ENCODE assay signal across 6 cellular contexts in the genomic region with DNA sequence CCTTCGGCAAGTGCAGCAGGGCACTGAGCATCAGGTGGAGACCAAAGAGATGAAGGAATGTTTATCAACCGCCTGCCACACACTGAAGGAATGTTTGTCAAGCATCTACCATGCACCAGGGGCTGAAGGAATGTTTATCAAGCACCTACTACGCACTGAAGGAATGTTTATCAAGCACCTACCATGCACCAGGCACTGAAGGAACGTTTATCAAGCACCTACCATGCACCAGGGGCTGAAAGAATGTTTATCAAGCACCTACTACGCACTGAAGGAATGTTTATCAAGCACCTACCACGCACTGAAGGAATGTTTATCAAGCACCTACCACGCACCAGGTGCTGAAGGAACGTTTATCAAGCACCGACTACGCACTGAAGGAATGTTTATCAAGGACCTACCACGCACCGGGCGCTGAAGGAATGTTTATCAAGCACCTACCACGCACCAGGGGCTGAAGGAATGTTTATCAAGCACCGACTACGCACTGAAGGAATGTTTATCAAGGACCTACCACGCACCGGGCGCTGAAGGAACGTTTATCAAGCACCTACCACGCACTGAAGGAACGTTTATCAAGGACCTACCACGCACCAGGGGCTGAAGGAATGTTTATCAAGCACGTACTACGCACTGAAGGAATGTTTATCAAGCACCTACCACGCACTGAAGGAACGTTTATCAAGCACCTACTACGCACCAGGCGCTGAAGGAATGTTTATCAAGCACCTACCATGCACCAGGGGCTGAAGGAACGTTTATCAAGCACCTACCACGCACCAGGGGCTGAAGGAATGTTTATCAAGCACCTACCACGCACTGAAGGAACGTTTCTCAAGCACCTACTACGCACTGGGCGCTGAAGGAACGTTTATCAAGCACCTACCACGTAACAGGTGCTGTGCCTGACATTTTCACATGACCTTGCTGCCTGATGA.
A peak's percentile ranks its signal among the peaks of the same experiment; 100 is the strongest.
DNase-seq lines count a peak whose midpoint lies in the region; ATAC-seq, FAIRE-seq and TF ChIP-seq lines count a peak whose summit lies in the region.
"Not testable (repeated sequence)": the region's sequence is repeated elsewhere in the genome, so short reads cannot be mapped to it uniquely, and the experiment has no call there.

No MANE protein-coding gene starts in this region.

- not testable (repeated sequence) for ATAC-seq in IMR-90 (ENCODE audit: low read depth); GM12878

- H2BK120ac ChIP-seq in IMR-90 (ENCODE audit: low read depth, low read length); mesendoderm (ENCODE audit: low read depth, low read length): not testable (repeated sequence)

- 84% methylated on average over 19 of the region's 37 CpGs; no CpG with 5 or more reads in 1 of the 2 experiments for WGBS in IMR-90 (ENCODE audit: extremely low coverage in 2 of 2, insufficient read length in 1 of 2), 2 experiments
- WGBS in GM12878 (ENCODE audit: insufficient coverage, insufficient replicate concordance, low lambda C conversion rate, missing lambda C conversion rate) = 95% methylated on average over 37 of the region's 37 CpGs
- WGBS in endodermal cell (ENCODE audit: insufficient coverage in 1 of 2, insufficient read length in 1 of 2), 2 experiments = 93 to 94% methylated on average over 36 to 37 of the region's 37 CpGs
- WGBS in mesendoderm (ENCODE audit: extremely low coverage, insufficient coverage, low lambda C conversion rate) = no CpG with 5 or more reads among the region's 37 CpGs

- H3K14ac ChIP-seq in IMR-90 (replicated peaks; ENCODE audit: low read depth, low read length) = not testable (repeated sequence)

- H4K91ac ChIP-seq in IMR-90 (ENCODE audit: insufficient read depth, low read depth, low read length) = not testable (repeated sequence)

- not testable (repeated sequence) for TF ChIP-seq CTCF in IMR-90 (conservative IDR thresholded peaks at IDR 0.05; ENCODE audit: low read depth, low read length); GM12878 (IDR thresholded peaks at IDR 0.05 in 2 of 3, conservative IDR thresholded peaks at IDR 0.05 in 1 of 3; ENCODE audit: control insufficient read depth in 2 of 3, extremely low read depth in 1 of 3, insufficient read depth in 1 of 3, low read depth in 3 of 3, low read length in 3 of 3); endodermal cell (conservative IDR thresholded peaks at IDR 0.05); neutrophil (IDR thresholded peaks at IDR 0.05)

- not testable (repeated sequence) for H3K27me3 ChIP-seq in IMR-90 (ENCODE audit: control insufficient read depth, insufficient read depth, low read length); GM12878 (replicated peaks in 1 of 2; ENCODE audit: control insufficient read depth in 2 of 2, insufficient read depth in 2 of 2, low read length in 1 of 2); endodermal cell (ENCODE audit: control insufficient read depth, insufficient read depth, low read length, poor library complexity, severe bottlenecking); mesendoderm (ENCODE audit: insufficient read depth, low read length, poor library complexity); neutrophil

- not testable (repeated sequence) for H4K8ac ChIP-seq in IMR-90 (ENCODE audit: low read depth in 2 of 2, low read length in 2 of 2); mesendoderm (ENCODE audit: low read depth, low read length)

- TF ChIP-seq RAD21 in IMR-90 (IDR thresholded peaks at IDR 0.05; ENCODE audit: low read length); GM12878 (IDR thresholded peaks at IDR 0.05; ENCODE audit: insufficient read depth, low read depth, low read length): not testable (repeated sequence)

- H2BK20ac ChIP-seq in IMR-90 (ENCODE audit: low read depth, low read length) = not testable (repeated sequence)

- not testable (repeated sequence) for H3K4me1 ChIP-seq in IMR-90 (ENCODE audit: control insufficient read depth, insufficient read depth, low read length); GM12878 (ENCODE audit: control insufficient read depth, insufficient read depth, low read length); endodermal cell (ENCODE audit: control insufficient read depth, insufficient read depth, low read length); mesendoderm (ENCODE audit: control insufficient read depth, low read depth, low read length)
- H3K4me1 ChIP-seq in neutrophil (ENCODE audit: control insufficient read depth in 1 of 2, insufficient read depth in 1 of 2, low read depth in 1 of 2, low read length in 1 of 2) = peaks cover 52 to 67% of the 10 kb centered on the region in 2 experiments

- not testable (repeated sequence) for TF ChIP-seq EP300 in GM12878 (IDR thresholded peaks at IDR 0.05; ENCODE audit: borderline replicate concordance in 1 of 2, control insufficient read depth in 1 of 2, low read depth in 2 of 2, low read length in 2 of 2)

- in situ Hi-C loops in IMR-90 (cut with MboI; ENCODE audit: low sequenced_read_pairs); GM12878 (cut with MboI): not testable (repeated sequence)

- dilution Hi-C loops in IMR-90 (cut with HindIII; ENCODE audit: low sequenced_read_pairs, unreplicated experiment) = not testable (repeated sequence)

- H3K23ac ChIP-seq in IMR-90 (ENCODE audit: low read depth, low read length); mesendoderm (ENCODE audit: low read length): not testable (repeated sequence)

- not testable (repeated sequence) for H3K56ac ChIP-seq in IMR-90 (ENCODE audit: extremely low read depth, insufficient read depth, low read length); mesendoderm (ENCODE audit: low read length)

- peaks cover 20% of the 10 kb centered on the region for H3K36me3 Mint-ChIP-seq in endodermal cell (ENCODE audit: low read depth)

- H3K9ac ChIP-seq in IMR-90 (ENCODE audit: low read depth, low read length); GM12878 (ENCODE audit: control insufficient read depth, insufficient read depth, low read length); endodermal cell (ENCODE audit: extremely low read depth, low read length, poor library complexity, severe bottlenecking); mesendoderm (ENCODE audit: low read length): not testable (repeated sequence)

- H2AK9ac ChIP-seq in IMR-90 (replicated peaks; ENCODE audit: low read depth, low read length, poor library complexity) = not testable (repeated sequence)

- SMC1A ChIA-PET in GM12878 (lab: Charles Lee; ENCODE audit: uncharacterized antibody, unreplicated experiment) = not testable (repeated sequence)

- H2BK5ac ChIP-seq in IMR-90 (ENCODE audit: low read depth, low read length, poor library complexity, severe bottlenecking); mesendoderm (ENCODE audit: low read length): not testable (repeated sequence)

- intact Hi-C loops in IMR-90 (cut with micrococcal nuclease); GM12878 (cut with micrococcal nuclease; ENCODE audit: unreplicated experiment): not testable (repeated sequence)

- not testable (repeated sequence) for TF ChIP-seq POLR2A in GM12891 (IDR thresholded peaks at IDR 0.05; ENCODE audit: low read depth, low read length); IMR-90 (IDR thresholded peaks at IDR 0.05; ENCODE audit: low read depth, low read length); GM12878 (IDR thresholded peaks at IDR 0.05; ENCODE audit: low read depth, low read length)

- H2AFZ ChIP-seq in IMR-90 (replicated peaks; ENCODE audit: low read length, poor library complexity); GM12878 (ENCODE audit: control insufficient read depth, low read depth, low read length): not testable (repeated sequence)

- FAIRE-seq in GM12891 (lab: Jason Lieb, UNC) (peak; percentile 74), GM12878 (lab: Jason Lieb, UNC) (peak; percentile 56)

- H2AK5ac ChIP-seq in IMR-90 (ENCODE audit: low read depth, low read length) = 0 out of 2 replicates have a peak overlapping the region, but pooled peaks have one; percentile 84
- not testable (repeated sequence) for H2AK5ac ChIP-seq in mesendoderm (ENCODE audit: low read length)

- RAD21 ChIA-PET in GM12878 (lab: Charles Lee; ENCODE audit: unreplicated experiment) = not testable (repeated sequence)

- H3K36me3 ChIP-seq in IMR-90 (ENCODE audit: control insufficient read depth, insufficient read depth, low read length); GM12878 (ENCODE audit: control insufficient read depth in 2 of 2, insufficient read depth in 2 of 2, low read length in 1 of 2); mesendoderm (ENCODE audit: control insufficient read depth, insufficient read depth, low read length); neutrophil: not testable (repeated sequence)
- peaks cover 28% of the 10 kb centered on the region for H3K36me3 ChIP-seq in endodermal cell (ENCODE audit: control insufficient read depth, insufficient read depth, low read length)

- CTCF ChIA-PET in IMR-90 (lab: Yijun Ruan, JAX); GM12878 (lab: Yijun Ruan, JAX): not testable (repeated sequence)

- not testable (repeated sequence) for BruUV-seq in IMR-90 (replicated peaks; lab: Mats Ljungman, UMichigan); GM12878 (replicated peaks; lab: Mats Ljungman, UMichigan)

- not testable (repeated sequence) for H2BK15ac ChIP-seq in IMR-90 (ENCODE audit: low read depth, low read length); mesendoderm (replicated peaks; ENCODE audit: low read depth)

- H3K4me1 Mint-ChIP-seq in endodermal cell = not testable (repeated sequence)

- not testable (repeated sequence) for H3K4me3 ChIP-seq in IMR-90 (ENCODE audit: insufficient read depth, low read depth, low read length); GM12878; endodermal cell (ENCODE audit: low read length); mesendoderm (ENCODE audit: low read length); neutrophil (ENCODE audit: low read depth in 1 of 2, low read length in 1 of 2)

- not testable (repeated sequence) for H4K20me1 ChIP-seq in IMR-90 (ENCODE audit: insufficient read depth, low read length); GM12878 (ENCODE audit: control insufficient read depth, insufficient read depth)

- peaks cover 25% of the 10 kb centered on the region for H3K9me1 ChIP-seq in IMR-90 (ENCODE audit: insufficient read depth, low read length)

- not testable (repeated sequence) for DNase-seq in GM12891 (ENCODE audit: insufficient read length, low spot score); IMR-90; GM12878 (ENCODE audit: low read depth, low spot score); endodermal cell
- peak; percentile 47 for DNase-seq in mesendoderm

- not testable (repeated sequence) for H3K4ac ChIP-seq in IMR-90 (ENCODE audit: low read depth, low read length); mesendoderm (ENCODE audit: low read depth, low read length)

- POLR2A ChIA-PET in IMR-90 (lab: Charles Lee; ENCODE audit: unreplicated experiment); GM12878 (lab: Charles Lee): not testable (repeated sequence)

- not testable (repeated sequence) for H3K79me2 ChIP-seq in GM12878 (ENCODE audit: control insufficient read depth, insufficient read depth, low read length); mesendoderm (ENCODE audit: control insufficient read depth, insufficient read depth, low read length)

- not testable (repeated sequence) for H3K4me3 Mint-ChIP-seq in endodermal cell

- not testable (repeated sequence) for H3K27ac ChIP-seq in IMR-90 (ENCODE audit: insufficient read depth, low read length); GM12878 (ENCODE audit: control insufficient read depth, insufficient read depth); endodermal cell (ENCODE audit: low read depth, low read length); mesendoderm (ENCODE audit: low read depth, low read length)
- H3K27ac ChIP-seq in neutrophil = peak overlapping the region; percentile 96

- not testable (repeated sequence) for H3K18ac ChIP-seq in IMR-90 (ENCODE audit: low read depth, low read length); mesendoderm (ENCODE audit: low read length)

- not testable (repeated sequence) for H4K5ac ChIP-seq in IMR-90 (ENCODE audit: low read depth, low read length); mesendoderm (ENCODE audit: low read length)

- not testable (repeated sequence) for H3K9me3 ChIP-seq in IMR-90 (ENCODE audit: control insufficient read depth, insufficient read depth, low read length); GM12878 (replicated peaks; ENCODE audit: control insufficient read depth, insufficient read depth, low read length); endodermal cell (ENCODE audit: control insufficient read depth, low read length); neutrophil

- H3K27me3 Mint-ChIP-seq in endodermal cell (ENCODE audit: insufficient read depth) = not testable (repeated sequence)

- not testable (repeated sequence) for H3K4me2 ChIP-seq in IMR-90 (ENCODE audit: low read depth, low read length); GM12878 (ENCODE audit: control insufficient read depth, insufficient read depth); mesendoderm (ENCODE audit: low read length)

- H3K9me3 Mint-ChIP-seq in endodermal cell = not testable (repeated sequence)

- H3K79me1 ChIP-seq in IMR-90 (ENCODE audit: low read depth in 1 of 2, low read length in 2 of 2); mesendoderm (ENCODE audit: low read length): not testable (repeated sequence)

- H3K27ac Mint-ChIP-seq in endodermal cell = peak overlapping the region; percentile 48
